In the genomic region with DNA sequence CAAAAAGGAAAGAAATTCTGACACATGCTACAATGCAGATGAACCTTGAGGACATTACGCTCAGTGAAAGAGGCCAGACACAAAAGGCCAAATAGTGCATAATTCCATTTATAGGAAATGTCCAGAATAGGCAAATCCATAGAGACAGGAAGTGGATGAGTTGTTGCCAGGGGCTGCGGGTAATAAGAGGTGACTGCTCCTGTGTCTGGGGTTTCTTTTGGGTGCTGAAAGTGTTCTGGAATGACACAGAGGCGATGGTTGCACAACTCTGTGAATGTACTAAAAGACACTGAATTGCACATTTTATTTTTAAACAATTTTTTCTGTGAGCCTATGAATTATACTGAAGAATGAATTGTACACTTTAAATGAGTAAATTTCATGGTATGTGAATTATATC, we compare ENCODE assay signal across 14 cellular contexts. TPM values are rescaled to one million over a fixed set of nuclear protein-coding genes. Genes with fewer than 3 reads are reported as not detected.
DNase-seq lines count a peak whose midpoint lies in the region; FAIRE-seq and TF ChIP-seq lines count a peak whose summit lies in the region.
"Had no signal": no experiment of that assay in that cellular context is flagged by ENCODE, and none has a peak within 500 bp of the region (broad histone marks: within the 10 kb centered on the region; RNA-seq: fewer than 3 reads in every experiment).

No MANE protein-coding gene starts in this region.

- no peak for TF ChIP-seq POLR2A in H54 (IDR thresholded peaks at IDR 0.05; ENCODE audit: low read depth, low read length)

- H3K27ac Mint-ChIP-seq in type B pancreatic cell = no peak overlapping the region
- H3K27ac Mint-ChIP-seq: nephron progenitor cell had no signal

- H3K27ac ChIP-seq in epithelial cell of prostate = peak overlapping the region; percentile 68
- H3K27ac ChIP-seq: PC-9 had no signal

- no peak for TF ChIP-seq CTCF in type B pancreatic cell (conservative IDR thresholded peaks at IDR 0.05)

- no peaks in the 10 kb centered on the region for H3K27me3 Mint-ChIP-seq in type B pancreatic cell

- H3K36me3 Mint-ChIP-seq in type B pancreatic cell = peaks cover 4% of the 10 kb centered on the region

- intact Hi-C loops in posterior vena cava (cut with DNase I) = no loop called here

- no peak overlapping the region for H3K4me3 Mint-ChIP-seq in type B pancreatic cell
- H3K4me3 Mint-ChIP-seq: nephron progenitor cell had no signal

- H3K9me3 Mint-ChIP-seq in type B pancreatic cell = no peaks in the 10 kb centered on the region

- no peak for FAIRE-seq in H54 (lab: Jason Lieb, UNC)
- FAIRE-seq: endothelial cell of umbilical vein, kidney had no signal

- peaks cover 23% of the 10 kb centered on the region for H3K4me1 Mint-ChIP-seq in type B pancreatic cell (ENCODE audit: unreplicated experiment)

- DNase-seq in EH (ENCODE audit: low read depth) = peak; percentile 81
- DNase-seq in MV-4-11 (lab: John Stamatoyannopoulos, UW) = peak; percentile 51
- no peak for DNase-seq in epithelial cell of prostate (ENCODE audit: low read depth, low spot score)
- peak; percentile 36 for DNase-seq in posterior vena cava (ENCODE audit: low spot score)
- no peak for DNase-seq in H54 (ENCODE audit: insufficient read length, low spot score)
- no peak for DNase-seq in type B pancreatic cell (ENCODE audit: extremely low spot score, unreplicated experiment)
- no peak for DNase-seq in NCI-H748 treated with DMSO at 0.1 percent for 48 hours (lab: John Stamatoyannopoulos, UW)
- DNase-seq in Ammon's horn (ENCODE audit: low spot score) = no peak
- DNase-seq: kidney; NCI-H2081 treated with DMSO at 0.1 percent for 48 hours; nephron progenitor cell; PC-9; stimulated activated CD4-positive, alpha-beta T cell treated with anti-CD3 and anti-CD28 coated beads, Interleukin-12 subunit alpha, Interleukin-12 subunit beta, amount 100 ng/mL, for 4 hours had no signal

RNA-seq across cellular contexts. Expression of a gene that starts 23.3 kb away (rescaled TPM):
- 100 to 1,000 TPM in 1 of 2 donors, 10 to 100 TPM in 1; 88.2 to 114 TPM for total RNA-seq in posterior vena cava
- 83.8 and 86.1 TPM in 2 replicates for total RNA-seq in type B pancreatic cell (ENCODE audit: low replicate concordance)

RNA-seq across cellular contexts. Expression of a gene that starts 54.5 kb away (rescaled TPM):
- total RNA-seq in posterior vena cava (10 to 100 TPM; 53.6 to 55.0 TPM), type B pancreatic cell (ENCODE audit: low replicate concordance) (32.0 and 37.7 TPM in 2 replicates)

Comparison
In these comparisons a context has a peak if more than half of its experiments do, and no peak if none do; other contexts are left out.
1. DNase-seq: peak in EH (single experiment), MV-4-11 (single experiment) and posterior vena cava (single experiment); none in epithelial cell of prostate (single experiment), H54 (single experiment), type B pancreatic cell (single experiment), NCI-H748 treated with DMSO at 0.1 percent for 48 hours (single experiment) and Ammon's horn (single experiment).